In the genomic region with DNA sequence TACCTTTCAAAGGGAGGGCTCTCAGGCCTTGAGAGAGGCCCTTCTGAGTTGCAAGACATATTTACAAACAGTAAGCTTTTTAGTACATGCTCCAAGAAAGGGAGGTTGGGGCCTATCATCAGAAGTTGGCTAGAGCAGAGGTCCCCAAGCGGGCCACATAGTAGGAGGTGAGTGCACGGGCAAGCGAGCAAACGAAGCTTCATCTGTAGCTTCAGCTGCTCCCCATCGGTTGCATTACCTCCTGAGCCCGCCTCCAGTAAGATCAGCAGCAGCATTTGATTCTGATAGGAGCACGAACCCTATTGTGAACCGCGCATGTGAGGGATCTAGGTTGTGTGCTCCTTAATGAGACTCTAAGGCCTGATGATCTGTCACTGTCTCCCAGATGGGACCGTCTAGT, we compare ENCODE assay signal across 19 cellular contexts. TPM values are rescaled to one million over a fixed set of nuclear protein-coding genes. Genes with fewer than 3 reads are reported as not detected.
A peak's percentile ranks its signal among the peaks of the same experiment; 100 is the strongest.
DNase-seq lines count a peak whose midpoint lies in the region; ATAC-seq and TF ChIP-seq lines count a peak whose summit lies in the region.
"Had no signal": no experiment of that assay in that cellular context is flagged by ENCODE, and none has a peak within 500 bp of the region (broad histone marks: within the 10 kb centered on the region; RNA-seq: fewer than 3 reads in every experiment).

No MANE protein-coding gene starts in this region.

- H3K36me3 ChIP-seq in HEK293 (ENCODE audit: control insufficient read depth in 2 of 2, insufficient read depth in 1 of 2, low read length in 2 of 2) (no peaks in the 10 kb centered on the region), upper lobe of right lung (no peaks in the 10 kb centered on the region)

- DNase-seq in ecto neural progenitor cell (ENCODE audit: low spot score) (peak; percentile 28), upper lobe of right lung (peak; percentile 26), NCI-H2081 (lab: John Stamatoyannopoulos, UW) (no peak), H4 (ENCODE audit: low spot score) (no peak)
- DNase-seq in activated naive CD4-positive, alpha-beta T cell (lab: John Stamatoyannopoulos, UW), result no peak
- DNase-seq: AML-193; Caco-2; Calu3; CD4-positive, alpha-beta T cell; CD8-positive, alpha-beta T cell; DMS79 treated with DMSO at 0.1 percent for 48 hours; GF-D8 had no signal

- POLR2A ChIA-PET in HEK293 (lab: Yijun Ruan, JAX), result no interaction called here

- no peak for ATAC-seq in upper lobe of right lung
- ATAC-seq: A549; CD8-positive, alpha-beta T cell had no signal

- no peak overlapping the region for H3K4me3 ChIP-seq in HEK293 (ENCODE audit: low read depth, low read length)
- H3K4me3 ChIP-seq in upper lobe of right lung, result no peak overlapping the region
- H3K4me3 ChIP-seq: A549; BLaER1 treated with 17β-estradiol and CSF1 and Interleukin-3, amounts not matched to agents 10 nM and 100 nM had no signal

- H3K9me3 ChIP-seq in HEK293 (ENCODE audit: control insufficient read depth, insufficient read depth, low read depth, low read length) (no peaks in the 10 kb centered on the region), upper lobe of right lung (no peaks in the 10 kb centered on the region)

- CTCF ChIA-PET in HEK293 (lab: Yijun Ruan, JAX), result interaction anchor here (1.5 kb wide), 1 partner anchor 30 kb away, joined by 5 read pairs; no protein-coding TSS in a partner anchor

- H3K27me3 ChIP-seq in upper lobe of right lung, result no peaks in the 10 kb centered on the region
- H3K27me3 ChIP-seq: BLaER1 treated with 17β-estradiol and CSF1 and Interleukin-3, amounts not matched to agents 10 nM and 100 nM had no signal

- no peaks in the 10 kb centered on the region for H3K4me1 ChIP-seq in HEK293 (ENCODE audit: control insufficient read depth, insufficient read depth, low read length)
- peaks cover 13% of the 10 kb centered on the region for H3K4me1 ChIP-seq in upper lobe of right lung
- H3K4me1 ChIP-seq: BLaER1 treated with 17β-estradiol and CSF1 and Interleukin-3, amounts not matched to agents 10 nM and 100 nM had no signal

- no peak overlapping the region for H3K27ac ChIP-seq in HEK293 (ENCODE audit: extremely low read depth, low read depth, low read length)
- no peak overlapping the region for H3K27ac ChIP-seq in upper lobe of right lung
- H3K27ac ChIP-seq: 22Rv1; A549; BLaER1 treated with 17β-estradiol and CSF1 and Interleukin-3, amounts not matched to agents 10 nM and 100 nM; C4-2B had no signal

- TF ChIP-seq CTCF in HEK293 (tag by site-specific recombination; IDR thresholded peaks at IDR 0.05) (no peak), upper lobe of right lung (IDR thresholded peaks at IDR 0.05) (no peak)

- intact Hi-C loops in upper lobe of right lung (cut with DNase I), result no loop called here

TF ChIP-seq in HEK293, 187 proteins besides CTCF, POLR2A, EP300 and RAD21:
- TF ChIP-seq ZNF785 (tag by site-specific recombination; IDR thresholded peaks at IDR 0.05) (no peak), ZNF610 (tag by site-specific recombination; IDR thresholded peaks at IDR 0.05; ENCODE audit: borderline replicate concordance) (peak; percentile 95; the same call in 1 of the 2 replicates), ZNF174 (tag by site-specific recombination; IDR thresholded peaks at IDR 0.05) (no peak)

RNA-seq across cellular contexts. Expression of gene PRDM7, which starts 26.2 kb away (rescaled TPM):
- total RNA-seq in upper lobe of right lung, result not detected
- not detected in 2 replicates for total RNA-seq in H4 (2014; rRNA removed; shearing (Covaris generic))
- total RNA-seq: A172; B cell; Caco-2; Calu3; CD4-positive, alpha-beta T cell; CD8-positive, alpha-beta T cell had no signal

RNA-seq across cellular contexts. Expression of gene DBNDD1, which starts 31.7 kb away (rescaled TPM):
- 7.0 TPM for total RNA-seq in upper lobe of right lung
- total RNA-seq in H4 (2014; rRNA removed; shearing (Covaris generic)), result 8.7 and 11.7 TPM in 2 replicates

Comparison
In these comparisons a context has a peak if more than half of its experiments do, and no peak if none do; other contexts are left out.
1. DNase-seq: peak in ecto neural progenitor cell (single experiment) and upper lobe of right lung (single experiment); none in NCI-H2081 (0 of 2), activated naive CD4-positive, alpha-beta T cell (0 of 4) and H4 (single experiment).